13 cellular contexts compared by ENCODE assay signal in the genomic region with DNA sequence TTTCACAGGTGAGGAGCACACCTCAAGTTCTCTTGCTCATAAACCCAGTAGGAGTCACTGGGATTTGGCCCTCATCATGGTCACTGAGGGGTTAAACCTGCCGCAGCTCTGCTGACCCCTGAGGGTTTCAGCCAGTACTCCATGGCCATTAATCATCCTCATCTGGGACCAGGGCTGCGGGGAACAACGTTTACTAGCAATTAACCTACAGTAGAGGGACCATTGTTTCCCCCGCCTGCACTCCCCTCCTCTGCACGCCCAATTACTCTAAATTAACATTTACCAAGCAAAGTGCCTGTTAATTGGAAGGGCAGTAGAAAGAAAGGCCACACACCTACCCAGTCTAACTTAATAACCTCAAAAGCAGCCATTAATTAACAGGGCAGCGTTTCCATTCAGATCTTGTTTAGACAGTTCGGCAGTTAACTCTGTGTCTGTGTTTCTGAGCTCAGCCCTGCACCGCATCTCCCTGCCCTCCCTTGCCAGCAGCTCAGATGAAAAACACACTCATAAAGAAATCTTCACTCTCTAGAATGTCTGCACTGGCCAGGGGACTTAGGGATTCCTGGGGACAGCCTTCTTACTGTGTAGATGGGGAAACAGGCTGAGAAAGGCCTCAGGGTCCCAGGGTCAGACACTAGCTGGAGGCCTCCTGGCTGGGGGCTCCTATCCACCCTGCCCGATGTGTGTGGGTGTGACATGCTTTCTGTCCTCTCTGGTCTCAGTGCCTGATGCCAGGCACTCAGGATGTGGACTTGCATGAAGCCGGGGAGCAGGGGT. TPM values are rescaled to one million over a fixed set of nuclear protein-coding genes. Genes with fewer than 3 reads are reported as not detected.
A peak's percentile ranks its signal among the peaks of the same experiment; 100 is the strongest.
DNase-seq lines count a peak whose midpoint lies in the region; ATAC-seq and TF ChIP-seq lines count a peak whose summit lies in the region.
"Had no signal": no experiment of that assay in that cellular context is flagged by ENCODE, and none has a peak within 500 bp of the region (broad histone marks: within the 10 kb centered on the region; RNA-seq: fewer than 3 reads in every experiment).

No MANE protein-coding gene starts in this region.

- H3K27ac Mint-ChIP-seq in stimulated activated memory B cell treated with anti-CD40 and anti-IgM and Interleukin-4, amounts not matched to agents 10 μg/mL and 1 μg/mL and 100 μg/mL, for 72 hours, result peak overlapping the region; percentile 26

- no peak for TF ChIP-seq CTCF in esophagus muscularis mucosa (IDR thresholded peaks at IDR 0.05)
- no peak for TF ChIP-seq CTCF in GM13977 (IDR thresholded peaks at IDR 0.05; ENCODE audit: extremely low read depth, insufficient read depth, missing control alignments)
- TF ChIP-seq CTCF in mucosa of descending colon (IDR thresholded peaks at IDR 0.05), result no peak

- no peak for ATAC-seq in stimulated activated memory B cell treated with anti-CD40 and anti-IgM and Interleukin-4, amounts not matched to agents 10 μg/mL and 1 μg/mL and 100 μg/mL, for 72 hours
- ATAC-seq in GM21528 (IDR thresholded peaks at IDR 0.05; ENCODE audit: low FRiP score, unreplicated experiment) (no peak), mucosa of descending colon (no peak)

- no peaks in the 10 kb centered on the region for H3K36me3 ChIP-seq in esophagus muscularis mucosa
- H3K36me3 ChIP-seq in mucosa of descending colon (ENCODE audit: low read depth), result no peaks in the 10 kb centered on the region

- intact Hi-C loops in esophagus muscularis mucosa (cut with DNase I), result no loop called here
- intact Hi-C loops in mucosa of descending colon (cut with DNase I, micrococcal nuclease), result no loop called here

- no peak for TF ChIP-seq POLR2A in esophagus muscularis mucosa (IDR thresholded peaks at IDR 0.05; ENCODE audit: low read depth)

- DNase-seq in DMS79 treated with DMSO at 0.1 percent for 48 hours (lab: John Stamatoyannopoulos, UW) (peak; percentile 4), DMS79 (lab: John Stamatoyannopoulos, UW) (no peak), NCI-H82 (lab: John Stamatoyannopoulos, UW) (peak; percentile 61), esophagus muscularis mucosa (ENCODE audit: extremely low spot score) (peak; percentile 90), GM13977 (ENCODE audit: low spot score) (no peak), mucosa of descending colon (no peak)
- DNase-seq: 8988T, amniotic stem cell, erythroblast, Kasumi-1, small intestine had no signal

- H3K9me3 ChIP-seq in esophagus muscularis mucosa, result no peaks in the 10 kb centered on the region
- H3K9me3 ChIP-seq in mucosa of descending colon, result no peaks in the 10 kb centered on the region

- H3K9me3 Mint-ChIP-seq in stimulated activated memory B cell treated with anti-CD40 and anti-IgM and Interleukin-4, amounts not matched to agents 10 μg/mL and 1 μg/mL and 100 μg/mL, for 72 hours, result no peaks in the 10 kb centered on the region

- no peak overlapping the region for H3K4me3 Mint-ChIP-seq in stimulated activated memory B cell treated with anti-CD40 and anti-IgM and Interleukin-4, amounts not matched to agents 10 μg/mL and 1 μg/mL and 100 μg/mL, for 72 hours

- H3K27me3 ChIP-seq in esophagus muscularis mucosa, result peaks cover 0 to 18% (median 0%) of the 10 kb centered on the region in 4 donors

- no peak overlapping the region for H3K27ac ChIP-seq in esophagus muscularis mucosa (replicated peaks in 1 of 4)

- H3K4me1 Mint-ChIP-seq in stimulated activated memory B cell treated with anti-CD40 and anti-IgM and Interleukin-4, amounts not matched to agents 10 μg/mL and 1 μg/mL and 100 μg/mL, for 72 hours, result peaks cover 63% of the 10 kb centered on the region

- no peaks in the 10 kb centered on the region for H3K36me3 Mint-ChIP-seq in stimulated activated memory B cell treated with anti-CD40 and anti-IgM and Interleukin-4, amounts not matched to agents 10 μg/mL and 1 μg/mL and 100 μg/mL, for 72 hours

- H3K4me3 ChIP-seq in esophagus muscularis mucosa, result no peak overlapping the region
- no peak overlapping the region for H3K4me3 ChIP-seq in mucosa of descending colon

- WGBS in esophagus muscularis mucosa, result 49% methylated on average over 9 of the region's 10 CpGs

- H3K4me1 ChIP-seq in esophagus muscularis mucosa (no peaks in the 10 kb centered on the region), mucosa of descending colon (ENCODE audit: low read depth) (no peaks in the 10 kb centered on the region)

- no peaks in the 10 kb centered on the region for H3K27me3 Mint-ChIP-seq in stimulated activated memory B cell treated with anti-CD40 and anti-IgM and Interleukin-4, amounts not matched to agents 10 μg/mL and 1 μg/mL and 100 μg/mL, for 72 hours

- in situ Hi-C loops in GM13977 (cut with MboI; ENCODE audit: low pct_unique_long_range_greater_than_20kb, low sequenced_read_pairs, unreplicated experiment), result loop anchor here (25.0 kb wide), 2 partner anchors 1142 to 1417 kb away; a partner anchor contains a TSS

- no peak for TF ChIP-seq EP300 in esophagus muscularis mucosa (IDR thresholded peaks at IDR 0.05)

RNA-seq across cellular contexts. Expression of a gene that starts 51.6 kb away (rescaled TPM):
- total RNA-seq in esophagus muscularis mucosa, result 10 to 100 TPM; 19.5 to 33.4 (median 26.2) TPM
- total RNA-seq in mucosa of descending colon, result 10 to 100 TPM; 27.0 to 30.5 (median 30.0) TPM

RNA-seq across cellular contexts. Expression of a gene that starts 51.9 kb away (rescaled TPM):
- 10 to 100 TPM; 53.6 to 67.9 (median 62.9) TPM for total RNA-seq in esophagus muscularis mucosa
- 100 to 1,000 TPM in 1 of 3 donors, 10 to 100 TPM in 2; 81.5 to 122 (median 81.7) TPM for total RNA-seq in mucosa of descending colon

Comparison
In these comparisons a context has a peak if more than half of its experiments do, and no peak if none do; other contexts are left out.
1. DNase-seq: peak in DMS79 treated with DMSO at 0.1 percent for 48 hours (single experiment), NCI-H82 (single experiment) and esophagus muscularis mucosa (single experiment); none in DMS79 (single experiment), GM13977 (single experiment) and mucosa of descending colon (0 of 3).